Comparison of ENCODE assay signal across 7 cellular contexts in genomic region chr18:15003231-15003630, GRCh38.
A peak's percentile ranks its signal among the peaks of the same experiment; 100 is the strongest.
DNase-seq lines count a peak whose midpoint lies in the region; ATAC-seq and TF ChIP-seq lines count a peak whose summit lies in the region.
"Not testable (repeated sequence)": the region's sequence is repeated elsewhere in the genome, so short reads cannot be mapped to it uniquely, and the experiment has no call there.

No MANE protein-coding gene starts in this region.

- not testable (repeated sequence) for H3K36me3 Mint-ChIP-seq in activated CD4-positive, alpha-beta T cell treated with anti-CD3 and anti-CD28 coated beads, Interleukin-2, amount 10 ng/mL, durations not matched to agents 24 days and 14 days (ENCODE audit: low read depth); neural progenitor cell

- H3K4me2 ChIP-seq in neural progenitor cell, result not testable (repeated sequence)

- intact Hi-C loops in activated CD4-positive, alpha-beta T cell treated with anti-CD3 and anti-CD28 coated beads, Interleukin-2, amount 10 ng/mL, durations not matched to agents 24 days and 14 days (cut with micrococcal nuclease); Right ventricle myocardium inferior (cut with DNase I); left colon (cut with DNase I, micrococcal nuclease); mucosa of descending colon (cut with DNase I, micrococcal nuclease): not testable (repeated sequence)

- H3K4me1 ChIP-seq in mucosa of descending colon (ENCODE audit: low read depth); neural progenitor cell: not testable (repeated sequence)

- DNase-seq in DMS 273 (lab: John Stamatoyannopoulos, UW; ENCODE audit: unreplicated experiment), result peak; percentile 66
- DNase-seq in NCI-H2171 (lab: John Stamatoyannopoulos, UW), result peak; percentile 23
- peak; percentile 40 for DNase-seq in activated CD4-positive, alpha-beta T cell treated with anti-CD3 and anti-CD28 coated beads, Interleukin-2, amount 10 ng/mL, durations not matched to agents 24 days and 14 days
- peak; percentile 16 for DNase-seq in Right ventricle myocardium inferior (ENCODE audit: missing footprints)
- not testable (repeated sequence) for DNase-seq in left colon; mucosa of descending colon; neural progenitor cell (ENCODE audit: low spot score)

- not testable (repeated sequence) for H3K9me3 ChIP-seq in mucosa of descending colon; neural progenitor cell (ENCODE audit: low read depth)

- H3K79me2 ChIP-seq in neural progenitor cell (ENCODE audit: low read depth), result not testable (repeated sequence)

- H3K4me1 Mint-ChIP-seq in activated CD4-positive, alpha-beta T cell treated with anti-CD3 and anti-CD28 coated beads, Interleukin-2, amount 10 ng/mL, durations not matched to agents 24 days and 14 days; neural progenitor cell: not testable (repeated sequence)

- not testable (repeated sequence) for H2AFZ ChIP-seq in neural progenitor cell (replicated peaks)

- not testable (repeated sequence) for H3F3A ChIP-seq in neural progenitor cell (ENCODE audit: low read depth)

- TF ChIP-seq CTCF in mucosa of descending colon (IDR thresholded peaks at IDR 0.05); neural progenitor cell (IDR thresholded peaks at IDR 0.05): not testable (repeated sequence)

- H3K9me3 Mint-ChIP-seq in activated CD4-positive, alpha-beta T cell treated with anti-CD3 and anti-CD28 coated beads, Interleukin-2, amount 10 ng/mL, durations not matched to agents 24 days and 14 days, result not testable (repeated sequence)
- H3K9me3 Mint-ChIP-seq in neural progenitor cell, result peaks cover 21% of the 10 kb centered on the region

- not testable (repeated sequence) for H3K4me3 ChIP-seq in mucosa of descending colon, neural progenitor cell

- not testable (repeated sequence) for H3K27me3 Mint-ChIP-seq in activated CD4-positive, alpha-beta T cell treated with anti-CD3 and anti-CD28 coated beads, Interleukin-2, amount 10 ng/mL, durations not matched to agents 24 days and 14 days; neural progenitor cell (ENCODE audit: insufficient read depth, low read depth)

- H3K27me3 ChIP-seq in neural progenitor cell, result not testable (repeated sequence)

- not testable (repeated sequence) for H3K4me3 Mint-ChIP-seq in activated CD4-positive, alpha-beta T cell treated with anti-CD3 and anti-CD28 coated beads, Interleukin-2, amount 10 ng/mL, durations not matched to agents 24 days and 14 days
- peak overlapping the region; percentile 30 for H3K4me3 Mint-ChIP-seq in neural progenitor cell

- not testable (repeated sequence) for ATAC-seq in Right ventricle myocardium inferior
- ATAC-seq in left colon (peak; percentile 7), mucosa of descending colon (peak; percentile 34)

- not testable (repeated sequence) for H3K9ac ChIP-seq in neural progenitor cell

- not testable (repeated sequence) for H4K20me1 ChIP-seq in neural progenitor cell (ENCODE audit: low read depth)

- H3K36me3 ChIP-seq in mucosa of descending colon (ENCODE audit: low read depth); neural progenitor cell: not testable (repeated sequence)

- H3K27ac Mint-ChIP-seq in activated CD4-positive, alpha-beta T cell treated with anti-CD3 and anti-CD28 coated beads, Interleukin-2, amount 10 ng/mL, durations not matched to agents 24 days and 14 days; neural progenitor cell: not testable (repeated sequence)

- not testable (repeated sequence) for H3K27ac ChIP-seq in neural progenitor cell
